In the genomic region with DNA sequence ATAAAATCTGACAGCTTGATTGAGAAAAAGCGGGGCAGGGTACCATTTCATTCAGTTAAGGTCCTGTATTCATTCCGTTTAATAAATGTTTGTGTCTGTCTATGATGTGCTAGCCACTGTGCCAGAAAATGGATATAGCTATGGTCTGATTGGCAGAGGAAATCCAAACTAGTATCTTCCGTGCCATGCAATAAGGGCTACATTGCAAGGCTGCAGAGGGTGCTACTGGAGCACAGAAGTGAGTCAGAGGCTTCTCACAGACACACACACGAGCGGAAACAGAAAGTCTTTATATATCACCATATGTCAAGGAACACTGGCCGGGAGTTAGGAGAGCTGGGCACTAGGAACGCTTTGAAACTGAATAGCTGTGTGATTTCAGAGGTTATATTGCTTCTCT, we compare ENCODE assay signal across 8 cellular contexts. TPM values are rescaled to one million over a fixed set of nuclear protein-coding genes. Genes with fewer than 3 reads are reported as not detected.
DNase-seq lines count a peak whose midpoint lies in the region; ATAC-seq and TF ChIP-seq lines count a peak whose summit lies in the region.
"Not testable (repeated sequence)": the region's sequence is repeated elsewhere in the genome, so short reads cannot be mapped to it uniquely, and the experiment has no call there.

No MANE protein-coding gene starts in this region.

- H3K27me3 ChIP-seq in A673 (replicated peaks; ENCODE audit: insufficient read depth, low read depth, low read length, poor library complexity); ectodermal cell (ENCODE audit: control insufficient read depth, insufficient read depth, low read length, poor library complexity, severe bottlenecking); skeletal muscle satellite cell (ENCODE audit: control insufficient read depth, insufficient read depth, low read length): not testable (repeated sequence)

- POLR2A ChIA-PET in A673 (lab: Charles Lee; ENCODE audit: low non-redundant PET); activated CD4-positive, alpha-beta memory T cell treated with anti-CD3 and anti-CD28 coated beads, Interleukin-2, amount 10 ng/mL, durations not matched to agents 7 days and 5 days (lab: Charles Lee): not testable (repeated sequence)

- H3K4me1 ChIP-seq in A673 (ENCODE audit: insufficient read depth, low read length, poor library complexity, severe bottlenecking); ectodermal cell (ENCODE audit: control insufficient read depth, insufficient read depth, low read length); skeletal muscle satellite cell (ENCODE audit: control insufficient read depth, insufficient read depth, low read length): not testable (repeated sequence)

- H3K9ac ChIP-seq in skeletal muscle satellite cell (ENCODE audit: low read depth, low read length): peak overlapping the region; percentile 96

- peak overlapping the region; percentile 78 for H3K27ac Mint-ChIP-seq in activated CD4-positive, alpha-beta memory T cell treated with anti-CD3 and anti-CD28 coated beads, Interleukin-2, amount 10 ng/mL, durations not matched to agents 7 days and 5 days

- intact Hi-C loops in A673 (cut with micrococcal nuclease; ENCODE audit: unreplicated experiment): not testable (repeated sequence)

- not testable (repeated sequence) for TF ChIP-seq CTCF in A673 (conservative IDR thresholded peaks at IDR 0.05; ENCODE audit: low read depth, low read length)

- not testable (repeated sequence) for H3K36me3 Mint-ChIP-seq in activated CD4-positive, alpha-beta memory T cell treated with anti-CD3 and anti-CD28 coated beads, Interleukin-2, amount 10 ng/mL, durations not matched to agents 7 days and 5 days (ENCODE audit: low read depth)

- CTCF ChIA-PET in A673 (lab: Charles Lee); activated CD4-positive, alpha-beta memory T cell treated with anti-CD3 and anti-CD28 coated beads, Interleukin-2, amount 10 ng/mL, durations not matched to agents 7 days and 5 days (lab: Charles Lee): not testable (repeated sequence)

- not testable (repeated sequence) for H3K27me3 Mint-ChIP-seq in activated CD4-positive, alpha-beta memory T cell treated with anti-CD3 and anti-CD28 coated beads, Interleukin-2, amount 10 ng/mL, durations not matched to agents 7 days and 5 days

- BruUV-seq in A673 (replicated peaks; lab: Mats Ljungman, UMichigan): not testable (repeated sequence)

- H3K4me3 ChIP-seq in A673 (ENCODE audit: low read depth, low read length, poor library complexity, severe bottlenecking) (peak overlapping the region; percentile 65), ectodermal cell (ENCODE audit: insufficient read depth, low read depth, low read length) (peak overlapping the region; percentile 63), skeletal muscle satellite cell (ENCODE audit: low read length) (peak overlapping the region; percentile 90)

- H3K36me3 ChIP-seq in A673 (ENCODE audit: insufficient read depth, low read length, poor library complexity, severe bottlenecking); ectodermal cell (ENCODE audit: control insufficient read depth, insufficient read depth, low read length); skeletal muscle satellite cell (ENCODE audit: insufficient read depth, low read length): not testable (repeated sequence)

- WGBS in ectodermal cell, 2 experiments: 15 to 18% methylated on average over 5 to 7 of the region's 7 CpGs

- H3K9me3 Mint-ChIP-seq in activated CD4-positive, alpha-beta memory T cell treated with anti-CD3 and anti-CD28 coated beads, Interleukin-2, amount 10 ng/mL, durations not matched to agents 7 days and 5 days: not testable (repeated sequence)

- H3K4me2 ChIP-seq in skeletal muscle satellite cell (ENCODE audit: low read length): peak overlapping the region; percentile 88

- H3K27ac ChIP-seq in A673 (ENCODE audit: low read depth, low read length, poor library complexity, severe bottlenecking): peak overlapping the region; percentile 78
- H3K27ac ChIP-seq in ectodermal cell (ENCODE audit: insufficient read depth, low read depth, low read length, poor library complexity, severe bottlenecking): not testable (repeated sequence)

- peak; percentile 12 for DNase-seq in A673 (ENCODE audit: low spot score)
- peak; percentile 9 for DNase-seq in NCI-H748 (lab: John Stamatoyannopoulos, UW; ENCODE audit: unreplicated experiment)
- DNase-seq in activated CD4-positive, alpha-beta memory T cell treated with anti-CD3 and anti-CD28 coated beads, Interleukin-2, amount 10 ng/mL, durations not matched to agents 7 days and 5 days: peak; percentile 55
- DNase-seq in left kidney (ENCODE audit: low read depth, low spot score): peak; percentile 37

- H3K4me3 Mint-ChIP-seq in activated CD4-positive, alpha-beta memory T cell treated with anti-CD3 and anti-CD28 coated beads, Interleukin-2, amount 10 ng/mL, durations not matched to agents 7 days and 5 days: peak overlapping the region; percentile 89

- not testable (repeated sequence) for H3K9me3 ChIP-seq in A673 (ENCODE audit: low read depth, low read length, poor library complexity, severe bottlenecking); ectodermal cell (ENCODE audit: control insufficient read depth, low read length); skeletal muscle satellite cell (replicated peaks; ENCODE audit: low read length)

- ATAC-seq in GM18870 (IDR thresholded peaks at IDR 0.05; ENCODE audit: unreplicated experiment) (peak; percentile 66), HG03095 (IDR thresholded peaks at IDR 0.05; ENCODE audit: unreplicated experiment) (peak; percentile 53)

- not testable (repeated sequence) for H3K4me1 Mint-ChIP-seq in activated CD4-positive, alpha-beta memory T cell treated with anti-CD3 and anti-CD28 coated beads, Interleukin-2, amount 10 ng/mL, durations not matched to agents 7 days and 5 days

RNA-seq across cellular contexts. Expression of a gene that starts 29.3 kb away (rescaled TPM):
- 9.5 and 11.7 TPM in 2 replicates for total RNA-seq in A673 (2021)
- 1 to 10 TPM; 5.6 to 6.2 TPM for total RNA-seq in activated CD4-positive, alpha-beta memory T cell treated with anti-CD3 and anti-CD28 coated beads, Interleukin-2, amount 10 ng/mL, durations not matched to agents 7 days and 5 days
- 8.3 TPM for polyA plus RNA-seq in ectodermal cell (2013, experiment 1 of 4)
- polyA plus RNA-seq in ectodermal cell (2013, experiment 2 of 4): 9.3 TPM
- 5.7 TPM for polyA plus RNA-seq in ectodermal cell (2013, experiment 3 of 4)
- polyA plus RNA-seq in ectodermal cell (2013, experiment 4 of 4): 7.0 TPM
- 3.7 and 4.1 TPM in 2 replicates for total RNA-seq in skeletal muscle satellite cell (2012; rRNA removed)
